Comparison of ENCODE assay signal across 1 cellular context in the genomic region with DNA sequence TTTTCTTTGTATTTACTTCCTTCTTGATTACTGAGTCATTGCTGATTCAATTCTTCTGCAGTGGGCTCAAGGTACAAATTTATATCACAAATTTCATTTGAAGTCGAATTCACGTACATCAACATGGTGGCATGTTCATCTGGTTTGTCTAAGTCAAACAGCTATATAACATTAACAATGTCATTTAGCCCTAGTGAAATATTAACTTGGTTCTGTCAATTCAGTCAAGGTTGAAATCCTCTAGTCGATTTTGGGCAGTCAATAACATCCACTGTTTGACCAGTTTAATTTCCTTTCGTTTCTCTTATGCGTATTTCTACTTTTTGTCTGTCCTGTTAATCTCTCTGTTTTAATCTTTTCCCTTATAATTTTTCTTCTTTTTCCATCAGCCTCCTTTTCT.
TF ChIP-seq lines count a peak whose summit lies in the region.

No MANE protein-coding gene starts in this region.

TF ChIP-seq in HepG2, 621 proteins besides CTCF, POLR2A, EP300 and RAD21 (continued from another document and continues in another):
- TF ChIP-seq, protein P1, sequence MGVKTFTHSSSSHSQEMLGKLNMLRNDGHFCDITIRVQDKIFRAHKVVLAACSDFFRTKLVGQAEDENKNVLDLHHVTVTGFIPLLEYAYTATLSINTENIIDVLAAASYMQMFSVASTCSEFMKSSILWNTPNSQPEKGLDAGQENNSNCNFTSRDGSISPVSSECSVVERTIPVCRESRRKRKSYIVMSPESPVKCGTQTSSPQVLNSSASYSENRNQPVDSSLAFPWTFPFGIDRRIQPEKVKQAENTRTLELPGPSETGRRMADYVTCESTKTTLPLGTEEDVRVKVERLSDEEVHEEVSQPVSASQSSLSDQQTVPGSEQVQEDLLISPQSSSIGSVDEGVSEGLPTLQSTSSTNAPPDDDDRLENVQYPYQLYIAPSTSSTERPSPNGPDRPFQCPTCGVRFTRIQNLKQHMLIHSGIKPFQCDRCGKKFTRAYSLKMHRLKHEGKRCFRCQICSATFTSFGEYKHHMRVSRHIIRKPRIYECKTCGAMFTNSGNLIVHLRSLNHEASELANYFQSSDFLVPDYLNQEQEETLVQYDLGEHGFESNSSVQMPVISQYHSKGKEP (CRISPR knock-in tag; IDR thresholded peaks at IDR 0.05) = no peak
- TF ChIP-seq RXRB (CRISPR knock-in tag; IDR thresholded peaks at IDR 0.05; ENCODE audit: borderline replicate concordance) = 0 out of 2 replicates have a peak, but pooled peaks have one; percentile 39
- TF ChIP-seq ZNF460 (CRISPR knock-in tag; IDR thresholded peaks at IDR 0.05; ENCODE audit: borderline replicate concordance) = no peak
- peak; percentile 70; the same call in 1 of the 2 replicates for TF ChIP-seq POGZ (CRISPR knock-in tag; IDR thresholded peaks at IDR 0.05)
- TF ChIP-seq MIER2 (CRISPR knock-in tag; IDR thresholded peaks at IDR 0.05) = 0 out of 2 replicates have a peak, but pooled peaks have one; percentile 22
- TF ChIP-seq SRY (CRISPR knock-in tag; IDR thresholded peaks at IDR 0.05) = no peak
- TF ChIP-seq MZF1 (CRISPR knock-in tag; IDR thresholded peaks at IDR 0.05; ENCODE audit: borderline replicate concordance) = no peak
- TF ChIP-seq PAXIP1 (CRISPR knock-in tag; conservative IDR thresholded peaks at IDR 0.05) = peak; percentile 82
- TF ChIP-seq GMEB2 (CRISPR knock-in tag; IDR thresholded peaks at IDR 0.05; ENCODE audit: low read depth) = no peak
- no peak for TF ChIP-seq ZNF775 (CRISPR knock-in tag; IDR thresholded peaks at IDR 0.05; ENCODE audit: borderline replicate concordance)
- TF ChIP-seq, protein P2, sequence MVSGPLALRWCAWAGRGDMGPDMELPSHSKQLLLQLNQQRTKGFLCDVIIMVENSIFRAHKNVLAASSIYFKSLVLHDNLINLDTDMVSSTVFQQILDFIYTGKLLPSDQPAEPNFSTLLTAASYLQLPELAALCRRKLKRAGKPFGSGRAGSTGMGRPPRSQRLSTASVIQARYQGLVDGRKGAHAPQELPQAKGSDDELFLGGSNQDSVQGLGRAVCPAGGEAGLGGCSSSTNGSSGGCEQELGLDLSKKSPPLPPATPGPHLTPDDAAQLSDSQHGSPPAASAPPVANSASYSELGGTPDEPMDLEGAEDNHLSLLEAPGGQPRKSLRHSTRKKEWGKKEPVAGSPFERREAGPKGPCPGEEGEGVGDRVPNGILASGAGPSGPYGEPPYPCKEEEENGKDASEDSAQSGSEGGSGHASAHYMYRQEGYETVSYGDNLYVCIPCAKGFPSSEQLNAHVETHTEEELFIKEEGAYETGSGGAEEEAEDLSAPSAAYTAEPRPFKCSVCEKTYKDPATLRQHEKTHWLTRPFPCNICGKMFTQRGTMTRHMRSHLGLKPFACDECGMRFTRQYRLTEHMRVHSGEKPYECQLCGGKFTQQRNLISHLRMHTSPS (CRISPR knock-in tag; IDR thresholded peaks at IDR 0.05; ENCODE audit: low read depth) = no peak
- TF ChIP-seq MIER3 (CRISPR knock-in tag; IDR thresholded peaks at IDR 0.05; ENCODE audit: borderline replicate concordance) = no peak
- no peak for TF ChIP-seq MAFK (conservative IDR thresholded peaks at IDR 0.05 in 1 of 2, IDR thresholded peaks at IDR 0.05 in 1 of 2; ENCODE audit: low read length in 2 of 2)
- no peak for TF ChIP-seq BCLAF1 (IDR thresholded peaks at IDR 0.05)
- peak; percentile 66 for TF ChIP-seq FOXA3 (CRISPR knock-in tag; IDR thresholded peaks at IDR 0.05)
- TF ChIP-seq TAF1 (CRISPR knock-in tag; IDR thresholded peaks at IDR 0.05) = no peak
- peak; percentile 65 for TF ChIP-seq SAP130 (CRISPR knock-in tag; IDR thresholded peaks at IDR 0.05; ENCODE audit: low read depth)
- TF ChIP-seq ZNF776 (CRISPR knock-in tag; IDR thresholded peaks at IDR 0.05) = no peak
- no peak for TF ChIP-seq THYN1 (CRISPR knock-in tag; IDR thresholded peaks at IDR 0.05; ENCODE audit: borderline replicate concordance, low read depth)
- no peak for TF ChIP-seq ZNF292 (CRISPR knock-in tag; IDR thresholded peaks at IDR 0.05; ENCODE audit: borderline replicate concordance, low read depth)
- TF ChIP-seq, protein P3, sequence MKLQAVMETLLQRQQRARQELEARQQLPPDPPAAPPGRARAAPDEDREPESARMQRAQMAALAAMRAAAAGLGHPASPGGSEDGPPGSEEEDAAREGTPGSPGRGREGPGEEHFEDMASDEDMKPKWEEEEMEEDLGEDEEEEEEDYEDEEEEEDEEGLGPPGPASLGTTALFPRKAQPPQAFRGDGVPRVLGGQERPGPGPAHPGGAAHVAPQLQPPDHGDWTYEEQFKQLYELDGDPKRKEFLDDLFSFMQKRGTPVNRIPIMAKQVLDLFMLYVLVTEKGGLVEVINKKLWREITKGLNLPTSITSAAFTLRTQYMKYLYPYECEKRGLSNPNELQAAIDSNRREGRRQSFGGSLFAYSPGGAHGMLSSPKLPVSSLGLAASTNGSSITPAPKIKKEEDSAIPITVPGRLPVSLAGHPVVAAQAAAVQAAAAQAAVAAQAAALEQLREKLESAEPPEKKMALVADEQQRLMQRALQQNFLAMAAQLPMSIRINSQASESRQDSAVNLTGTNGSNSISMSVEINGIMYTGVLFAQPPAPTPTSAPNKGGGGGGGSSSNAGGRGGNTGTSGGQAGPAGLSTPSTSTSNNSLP (IDR thresholded peaks at IDR 0.05; ENCODE audit: low read depth, low read length) = peak; percentile 81
- no peak for TF ChIP-seq ATF6 (CRISPR knock-in tag; conservative IDR thresholded peaks at IDR 0.05)
- 0 out of 2 replicates have a peak, but pooled peaks have one; percentile 31 for TF ChIP-seq NCOA2 (CRISPR knock-in tag; IDR thresholded peaks at IDR 0.05)
- TF ChIP-seq ZNF773 (CRISPR knock-in tag; IDR thresholded peaks at IDR 0.05; ENCODE audit: borderline replicate concordance) = no peak
- TF ChIP-seq, protein P4, sequence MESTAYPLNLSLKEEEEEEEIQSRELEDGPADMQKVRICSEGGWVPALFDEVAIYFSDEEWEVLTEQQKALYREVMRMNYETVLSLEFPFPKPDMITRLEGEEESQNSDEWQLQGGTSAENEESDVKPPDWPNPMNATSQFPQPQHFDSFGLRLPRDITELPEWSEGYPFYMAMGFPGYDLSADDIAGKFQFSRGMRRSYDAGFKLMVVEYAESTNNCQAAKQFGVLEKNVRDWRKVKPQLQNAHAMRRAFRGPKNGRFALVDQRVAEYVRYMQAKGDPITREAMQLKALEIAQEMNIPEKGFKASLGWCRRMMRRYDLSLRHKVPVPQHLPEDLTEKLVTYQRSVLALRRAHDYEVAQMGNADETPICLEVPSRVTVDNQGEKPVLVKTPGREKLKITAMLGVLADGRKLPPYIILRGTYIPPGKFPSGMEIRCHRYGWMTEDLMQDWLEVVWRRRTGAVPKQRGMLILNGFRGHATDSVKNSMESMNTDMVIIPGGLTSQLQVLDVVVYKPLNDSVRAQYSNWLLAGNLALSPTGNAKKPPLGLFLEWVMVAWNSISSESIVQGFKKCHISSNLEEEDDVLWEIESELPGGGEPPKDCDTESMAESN (CRISPR knock-in tag; conservative IDR thresholded peaks at IDR 0.05) = no peak
- TF ChIP-seq HDAC1 (CRISPR knock-in tag; IDR thresholded peaks at IDR 0.05) = no peak
- TF ChIP-seq, protein P5, sequence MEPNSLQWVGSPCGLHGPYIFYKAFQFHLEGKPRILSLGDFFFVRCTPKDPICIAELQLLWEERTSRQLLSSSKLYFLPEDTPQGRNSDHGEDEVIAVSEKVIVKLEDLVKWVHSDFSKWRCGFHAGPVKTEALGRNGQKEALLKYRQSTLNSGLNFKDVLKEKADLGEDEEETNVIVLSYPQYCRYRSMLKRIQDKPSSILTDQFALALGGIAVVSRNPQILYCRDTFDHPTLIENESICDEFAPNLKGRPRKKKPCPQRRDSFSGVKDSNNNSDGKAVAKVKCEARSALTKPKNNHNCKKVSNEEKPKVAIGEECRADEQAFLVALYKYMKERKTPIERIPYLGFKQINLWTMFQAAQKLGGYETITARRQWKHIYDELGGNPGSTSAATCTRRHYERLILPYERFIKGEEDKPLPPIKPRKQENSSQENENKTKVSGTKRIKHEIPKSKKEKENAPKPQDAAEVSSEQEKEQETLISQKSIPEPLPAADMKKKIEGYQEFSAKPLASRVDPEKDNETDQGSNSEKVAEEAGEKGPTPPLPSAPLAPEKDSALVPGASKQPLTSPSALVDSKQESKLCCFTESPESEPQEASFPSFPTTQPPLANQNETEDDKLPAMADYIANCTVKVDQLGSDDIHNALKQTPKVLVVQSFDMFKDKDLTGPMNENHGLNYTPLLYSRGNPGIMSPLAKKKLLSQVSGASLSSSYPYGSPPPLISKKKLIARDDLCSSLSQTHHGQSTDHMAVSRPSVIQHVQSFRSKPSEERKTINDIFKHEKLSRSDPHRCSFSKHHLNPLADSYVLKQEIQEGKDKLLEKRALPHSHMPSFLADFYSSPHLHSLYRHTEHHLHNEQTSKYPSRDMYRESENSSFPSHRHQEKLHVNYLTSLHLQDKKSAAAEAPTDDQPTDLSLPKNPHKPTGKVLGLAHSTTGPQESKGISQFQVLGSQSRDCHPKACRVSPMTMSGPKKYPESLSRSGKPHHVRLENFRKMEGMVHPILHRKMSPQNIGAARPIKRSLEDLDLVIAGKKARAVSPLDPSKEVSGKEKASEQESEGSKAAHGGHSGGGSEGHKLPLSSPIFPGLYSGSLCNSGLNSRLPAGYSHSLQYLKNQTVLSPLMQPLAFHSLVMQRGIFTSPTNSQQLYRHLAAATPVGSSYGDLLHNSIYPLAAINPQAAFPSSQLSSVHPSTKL (CRISPR knock-in tag; IDR thresholded peaks at IDR 0.05) = 0 out of 2 replicates have a peak, but pooled peaks have one; percentile 19
- TF ChIP-seq DRAP1 (CRISPR knock-in tag; IDR thresholded peaks at IDR 0.05) = 0 out of 2 replicates have a peak, but pooled peaks have one; percentile 25
- no peak for TF ChIP-seq ERF (CRISPR knock-in tag; IDR thresholded peaks at IDR 0.05)
- 0 out of 2 replicates have a peak, but pooled peaks have one; percentile 32 for TF ChIP-seq KDM6A (CRISPR knock-in tag; IDR thresholded peaks at IDR 0.05; ENCODE audit: low read depth)
- TF ChIP-seq ZNF468 (CRISPR knock-in tag; IDR thresholded peaks at IDR 0.05) = no peak
